Comparison of ENCODE assay signal across 15 cellular contexts in genomic region chr10:117647306-117647705, GRCh38.
"Had no signal": no experiment of that assay in that cellular context is flagged by ENCODE, and none has a peak within 500 bp of the region (broad histone marks: within the 10 kb centered on the region; RNA-seq: fewer than 3 reads in every experiment).

No MANE protein-coding gene starts in this region.

- H3K4me3 ChIP-seq: right atrium auricular region had no signal

- ATAC-seq: activated T-cell treated with anti-CD3 and anti-CD28 coated beads, Interleukin-2, amount 50 U/mL, for 4 hours; natural killer cell treated with Interleukin-12 subunit alpha and Interleukin-12 subunit beta and Interleukin-15 and Interleukin-18, amount 100 ng/mL, for 72 hours had no signal

- H3K4me1 ChIP-seq: right atrium auricular region had no signal

- H3K27ac ChIP-seq: right atrium auricular region, WERI-Rb-1 had no signal

- DNase-seq: activated CD4-positive, alpha-beta memory T cell treated with anti-CD3 and anti-CD28 coated beads, Interleukin-2, amount 10 ng/mL, durations not matched to agents 7 days and 5 days; activated effector memory CD4-positive, alpha-beta T cell treated with Interleukin-2 at 50 U/mL for 16 hours; activated naive CD4-positive, alpha-beta T cell treated with anti-CD3 and anti-CD28 coated beads, Interleukin-2, amount 50 U/mL, for 16 hours; activated T-cell treated with anti-CD3 and anti-CD28 coated beads, Interleukin-2, amount 50 U/mL, for 4 hours; kidney glomerular epithelial cell; mesenchymal stem cell; nucleus accumbens; posterior cingulate gyrus; small intestine; stimulated activated CD4-positive, alpha-beta T cell treated with anti-CD3 and anti-CD28 coated beads, Interleukin-4, amount 100 ng/mL, for 24 hours; stimulated activated naive CD4-positive, alpha-beta T cell; trophoblast cell; WERI-Rb-1 had no signal

- H3K27me3 ChIP-seq: right atrium auricular region had no signal

- H3K36me3 ChIP-seq: right atrium auricular region, WERI-Rb-1 had no signal
